In genomic region chr18:9762561-9762960, GRCh38 we compare ENCODE assay signal across 23 cellular contexts. TPM values are rescaled to one million over a fixed set of nuclear protein-coding genes. Genes with fewer than 3 reads are reported as not detected.
A peak's percentile ranks its signal among the peaks of the same experiment; 100 is the strongest.
DNase-seq lines count a peak whose midpoint lies in the region; ATAC-seq, FAIRE-seq and TF ChIP-seq lines count a peak whose summit lies in the region.
"Had no signal": no experiment of that assay in that cellular context is flagged by ENCODE, and none has a peak within 500 bp of the region (broad histone marks: within the 10 kb centered on the region; RNA-seq: fewer than 3 reads in every experiment).

No MANE protein-coding gene starts in this region.

- DNase-seq in NOMO-1 treated with DMSO at 0.1 percent for 48 hours (lab: John Stamatoyannopoulos, UW; ENCODE audit: unreplicated experiment), result peak; percentile 94
- DNase-seq in K562 (ENCODE audit: extremely low read depth in 1 of 4, low spot score in 3 of 4), result peak in 3 of 4 experiments; percentile 36 to 75 (median 42)
- DNase-seq in lung (ENCODE audit: low spot score), result no peak
- DNase-seq in activated CD4-positive, CD25-positive, alpha-beta regulatory T cell (lab: John Stamatoyannopoulos, UW), result no peak
- no peak for DNase-seq in small intestine
- DNase-seq in foreskin fibroblast, result no peak
- DNase-seq in NCI-H69 (lab: John Stamatoyannopoulos, UW), result no peak
- DNase-seq: activated CD4-positive, alpha-beta T cell treated with anti-CD3 and anti-CD28 coated beads, Interleukin-2, amount 50 U/mL, for 4 hours; activated T-cell treated with anti-CD3 and anti-CD28 coated beads, Interleukin-2, amount 50 U/mL, for 1 hour; CD4-positive, alpha-beta memory T cell; DMS79 treated with DMSO at 0.1 percent for 48 hours; natural killer cell; NCI-H187; PC-3; SK-N-SH; stimulated activated naive CD4-positive, alpha-beta T cell had no signal

- H4K20me1 ChIP-seq in BLaER1 (no peaks in the 10 kb centered on the region), K562 (replicated peaks; ENCODE audit: control insufficient read depth, insufficient read depth, low read length) (no peaks in the 10 kb centered on the region)

- intact Hi-C loops in K562 (cut with micrococcal nuclease), result no loop called here

- POLR2A ChIA-PET in K562 (lab: Yijun Ruan, JAX), result interaction anchor here (0.6 to 1.1 kb wide), 6 partner anchors 8 to 352 kb away, joined by 3 to 4 read pairs (median 3); no protein-coding TSS in a partner anchor

- TF ChIP-seq POLR2A in K562 (conservative IDR thresholded peaks at IDR 0.05), result no peak

- CTCF ChIA-PET in K562 (lab: Yijun Ruan, JAX; ENCODE audit: low intra/inter-chr PET ratio), result no interaction called here

- TF ChIP-seq RAD21 in K562 (CRISPR knock-in tag; conservative IDR thresholded peaks at IDR 0.05 in 1 of 2, IDR thresholded peaks at IDR 0.05 in 1 of 2), result peak in 1 of 2 experiments; percentile 19; a peak in 1 of 4 replicates

- H2AFZ ChIP-seq in K562 (ENCODE audit: low read depth, low read length), result peak overlapping the region; percentile 67

- WGBS in K562 (ENCODE audit: insufficient coverage, low coverage, missing lambda C conversion rate), result 8% methylated on average over 5 of the region's 5 CpGs
- WGBS in lung, 2 donors, result 47 to 72% methylated on average over 5 of the region's 5 CpGs
- WGBS in small intestine, 3 donors, result 74 to 86% (median 79%) methylated on average over 5 of the region's 5 CpGs

- peak; percentile 1 to 20 (median 17); a peak in 1 of 6 replicates for TF ChIP-seq CTCF in K562 (IDR thresholded peaks at IDR 0.05 in 2 of 3, conservative IDR thresholded peaks at IDR 0.05 in 1 of 3; ENCODE audit: insufficient read depth in 2 of 3, low read depth in 1 of 3, low read length in 3 of 3)
- no peak for TF ChIP-seq CTCF in lung (IDR thresholded peaks at IDR 0.05; ENCODE audit: control extremely low read depth, extremely low read depth)
- no peak for TF ChIP-seq CTCF in foreskin fibroblast (IDR thresholded peaks at IDR 0.05; ENCODE audit: low read depth, low read length)

- H3K27me3 ChIP-seq in BLaER1 (no peaks in the 10 kb centered on the region), K562 (ENCODE audit: control insufficient read depth in 2 of 2, insufficient read depth in 2 of 2, low read length in 2 of 2) (no peaks in the 10 kb centered on the region), lung (ENCODE audit: control insufficient read depth, insufficient read depth) (no peaks in the 10 kb centered on the region), small intestine (ENCODE audit: control insufficient read depth in 2 of 2, insufficient read depth in 2 of 2, low read length in 2 of 2) (no peaks in the 10 kb centered on the region)

- H3K9me1 ChIP-seq in K562 (ENCODE audit: control insufficient read depth, insufficient read depth, low read length), result no peaks in the 10 kb centered on the region

- H3K4me3 ChIP-seq in BLaER1 (no peak overlapping the region), K562 (no peak overlapping the region), lung (no peak overlapping the region), small intestine (ENCODE audit: low read depth in 1 of 2, low read length in 2 of 2) (no peak overlapping the region), foreskin fibroblast (ENCODE audit: low read depth in 1 of 2, low read length in 2 of 2) (no peak overlapping the region)
- H3K4me3 ChIP-seq: coronary artery, HAP-1 had no signal

- no TSS peak for BruUV-seq in K562 (replicated peaks; lab: Mats Ljungman, UMichigan)

- H3K9me3 ChIP-seq in BLaER1 (no peaks in the 10 kb centered on the region), K562 (replicated peaks; ENCODE audit: control insufficient read depth, insufficient read depth, low read depth, low read length) (0 out of 2 replicates have a peak, but pooled peaks cover 3% of the 10 kb centered on the region), lung (ENCODE audit: control insufficient read depth in 2 of 2, insufficient read depth in 1 of 2, low read length in 1 of 2) (no peaks in the 10 kb centered on the region), small intestine (ENCODE audit: control insufficient read depth, low read depth) (no peaks in the 10 kb centered on the region)
- H3K9me3 ChIP-seq: SK-N-SH had no signal

- peaks cover 35% of the 10 kb centered on the region; the same call in 2 of the 3 replicates for H3K79me2 ChIP-seq in K562 (ENCODE audit: control insufficient read depth, insufficient read depth, low read length)

- H3K4me2 ChIP-seq in BLaER1 (peak overlapping the region; percentile 47), K562 (ENCODE audit: insufficient read depth, low read length) (peak overlapping the region; percentile 55)
- H3K4me2 ChIP-seq: SK-N-SH had no signal

- peak; percentile 64 for ATAC-seq in K562
- peak; percentile 61 for ATAC-seq in lung (ENCODE audit: insufficient read depth, low FRiP score)
- ATAC-seq: activated naive CD4-positive, alpha-beta T cell treated with anti-CD3 and anti-CD28 coated beads, Interleukin-2, amount 50 U/mL, for 72 hours; natural killer cell; PC-3 had no signal

- FAIRE-seq in K562 (lab: Jason Lieb, UNC) (peak; percentile 68), small intestine (lab: Jason Lieb, UNC) (no peak)
- FAIRE-seq: frontal cortex, GM18507, TTC549 had no signal

- in situ Hi-C loops in K562 (cut with MboI), result no loop called here

- H3K4me1 ChIP-seq in BLaER1, result peaks cover 35% of the 10 kb centered on the region
- peaks cover 30 to 42% of the 10 kb centered on the region in 2 experiments for H3K4me1 ChIP-seq in K562 (replicated peaks in 1 of 2; ENCODE audit: control insufficient read depth in 2 of 2, insufficient read depth in 2 of 2, low read length in 2 of 2)
- H3K4me1 ChIP-seq in lung (ENCODE audit: control insufficient read depth in 2 of 2, insufficient read depth in 2 of 2, low read length in 2 of 2), result peaks cover 0 to 6% of the 10 kb centered on the region in 2 donors
- H3K4me1 ChIP-seq in small intestine (ENCODE audit: control insufficient read depth in 2 of 2, insufficient read depth in 1 of 2, low read depth in 1 of 2, low read length in 1 of 2), result no peaks in the 10 kb centered on the region
- H3K4me1 ChIP-seq: HAP-1 had no signal

- no peak for TF ChIP-seq EP300 in K562 (IDR thresholded peaks at IDR 0.05; ENCODE audit: low read length)

- H3K36me3 ChIP-seq in BLaER1, result no peaks in the 10 kb centered on the region
- H3K36me3 ChIP-seq in K562 (ENCODE audit: control insufficient read depth, insufficient read depth, low read length), result peaks cover 3% of the 10 kb centered on the region; the same call in 1 of the 3 replicates
- H3K36me3 ChIP-seq in lung (ENCODE audit: control insufficient read depth in 2 of 2, insufficient read depth in 2 of 2, low read length in 2 of 2), result peaks cover 0 to 2% of the 10 kb centered on the region in 2 donors
- no peaks in the 10 kb centered on the region for H3K36me3 ChIP-seq in small intestine (ENCODE audit: control insufficient read depth in 2 of 2, insufficient read depth in 2 of 2, low read length in 2 of 2)
- H3K36me3 ChIP-seq: HAP-1 had no signal

- H3K27ac ChIP-seq in BLaER1 (peak overlapping the region; percentile 56), K562 (ENCODE audit: extremely low read depth, low read depth, low read length) (peak overlapping the region; percentile 71), lung (ENCODE audit: low read depth in 1 of 2, low read length in 1 of 2) (no peak overlapping the region), small intestine (ENCODE audit: low read depth in 1 of 2, low read length in 1 of 2) (no peak overlapping the region)

- H3K9ac ChIP-seq in BLaER1 (no peak overlapping the region), K562 (ENCODE audit: insufficient read depth in 1 of 2, low read depth in 2 of 2, low read length in 2 of 2) (peak overlapping the region; percentile 13 to 43; a peak in 2 of 4 replicates)
- H3K9ac ChIP-seq: SK-N-SH had no signal

TF ChIP-seq in K562, 482 proteins besides CTCF, POLR2A, EP300 and RAD21 (continues in another document):
- TF ChIP-seq NR3C1 (CRISPR knock-in tag; IDR thresholded peaks at IDR 0.05), result no peak
- TF ChIP-seq VEZF1 (CRISPR knock-in tag; IDR thresholded peaks at IDR 0.05), result 0 out of 2 replicates have a peak, but pooled peaks have one; percentile 12
- TF ChIP-seq NBN (IDR thresholded peaks at IDR 0.05; ENCODE audit: low read depth), result peak; percentile 26; the same call in 1 of the 2 replicates
- peak in 1 of 3 experiments; percentile 17 for TF ChIP-seq YY1 (IDR thresholded peaks at IDR 0.05; ENCODE audit: borderline replicate concordance in 1 of 3, control insufficient read depth in 1 of 3, extremely low read depth in 1 of 3, insufficient read depth in 3 of 3, insufficient read length in 1 of 3, insufficient replicate concordance in 2 of 3, low read depth in 1 of 3, low read length in 2 of 3)

RNA-seq across cellular contexts. Expression of gene RAB31, which starts 54.5 kb away (rescaled TPM):
- 62.1 and 65.0 TPM in 2 replicates for total RNA-seq in K562 (2011; cell fraction: chromatin; rRNA removed; ENCODE audit: low replicate concordance)
- total RNA-seq in K562 (2011; cell fraction: nucleolus; rRNA removed), result 26.5 and 31.9 TPM in 2 replicates
- total RNA-seq in K562 (2011; cell fraction: nucleoplasm; rRNA removed), result 43.2 and 112 TPM in 2 replicates
- total RNA-seq in K562 (2014; rRNA removed) (34.9 and 43.1 TPM in 2 replicates), K562 (2014; rRNA removed; fragmentation: Illumina TruSeq; extraction: Trizol) (44.1 and 51.7 TPM in 2 replicates), K562 (2015; rRNA removed; fragmentation: Illumina TruSeq; extraction: Trizol) (36.8 and 41.3 TPM in 2 replicates), K562 (2021) (57.7 and 66.1 TPM in 2 replicates), lung (100 to 1,000 TPM in 1 of 2 donors, 10 to 100 TPM in 1; 32.1 to 114 TPM)
- polyA plus RNA-seq in K562 (2011; rRNA removed) (32.8 and 70.4 TPM in 2 replicates), K562 (2014; fragmentation: Illumina TruSeq; extraction: Trizol) (47.9 and 50.9 TPM in 2 replicates), K562 (2014; fragmentation: Nextera tagmentation; extraction: Ambion mirVana) (10 to 100 TPM; 20.7 to 25.6 TPM), K562 (2014; rRNA removed) (25.6 and 29.0 TPM in 2 replicates), lung (10 to 100 TPM; 21.5 to 67.0 TPM), small intestine (10 to 100 TPM in 2 of 3 donors, 1 to 10 TPM in 1; 4.2 to 18.4 (median 15.9) TPM)
- polyA plus RNA-seq in K562 (2011; cell fraction: cytosol; rRNA removed), result 26.1 and 28.8 TPM in 2 replicates
- polyA plus RNA-seq in K562 (2011; cell fraction: nucleus; rRNA removed), result 33.7 and 65.3 TPM in 2 replicates
- polyA plus RNA-seq in K562 (2012), result 37.3 and 45.1 TPM in 2 replicates
- 89.7 and 166 TPM in 2 replicates for polyA minus RNA-seq in K562 (2011; rRNA and poly(A)+ RNA removed)
- 27.4 and 41.0 TPM in 2 replicates for polyA minus RNA-seq in K562 (2011; cell fraction: cytosol; rRNA and poly(A)+ RNA removed)
- 32.4 and 49.9 TPM in 2 replicates for polyA minus RNA-seq in K562 (2011; cell fraction: nucleus; rRNA and poly(A)+ RNA removed)

Comparison
In these comparisons a context has a peak if more than half of its experiments do, and no peak if none do; other contexts are left out.
1. H3K27ac ChIP-seq: peak in BLaER1 (single experiment) and K562 (single experiment); none in lung (0 of 2) and small intestine (0 of 2).
2. DNase-seq: peak in NOMO-1 treated with DMSO at 0.1 percent for 48 hours (single experiment) and K562 (3 of 4); none in lung (single experiment), activated CD4-positive, CD25-positive, alpha-beta regulatory T cell (0 of 4), small intestine (single experiment), foreskin fibroblast (0 of 2) and NCI-H69 (single experiment).
3. CTCF ChIP-seq: peak in K562 (3 of 3); none in lung (single experiment) and foreskin fibroblast (single experiment).